In genomic region chr6:112780498-112781096, GRCh38 we compare ENCODE assay signal across 8 cellular contexts.
A peak's percentile ranks its signal among the peaks of the same experiment; 100 is the strongest.
DNase-seq lines count a peak whose midpoint lies in the region; ATAC-seq and TF ChIP-seq lines count a peak whose summit lies in the region.

No MANE protein-coding gene starts in this region.

- no peak for TF ChIP-seq EP300 in SK-N-SH (IDR thresholded peaks at IDR 0.05; ENCODE audit: borderline replicate concordance in 1 of 2, low read depth in 1 of 2, low read length in 1 of 2)

- H4K20me1 ChIP-seq in SK-N-SH (ENCODE audit: insufficient read depth) = no peaks in the 10 kb centered on the region

- H3K4me2 ChIP-seq in SK-N-SH = no peak overlapping the region

- peak; percentile 94 for TF ChIP-seq RAD21 in SK-N-SH (IDR thresholded peaks at IDR 0.05; ENCODE audit: low read length)

- H3K4me3 ChIP-seq in AG10803 (ENCODE audit: low read length) (no peak overlapping the region), NB4 (ENCODE audit: low read depth, low read length) (no peak overlapping the region), SK-N-SH (ENCODE audit: low read depth in 2 of 2, low read length in 1 of 2) (no peak overlapping the region; a peak in 1 of 4 replicates), epithelial cell of proximal tubule (ENCODE audit: low read depth, low read length) (no peak overlapping the region)
- no peak overlapping the region for H3K4me3 ChIP-seq in CD8-positive, alpha-beta memory T cell (ENCODE audit: low read length)

- no peaks in the 10 kb centered on the region for H3K36me3 ChIP-seq in SK-N-SH (replicated peaks in 1 of 2; ENCODE audit: control insufficient read depth in 1 of 2, insufficient read depth in 2 of 2, low read length in 1 of 2)
- no peaks in the 10 kb centered on the region for H3K36me3 ChIP-seq in CD8-positive, alpha-beta memory T cell (ENCODE audit: insufficient read depth, low read length)

- H3K9ac ChIP-seq in SK-N-SH = no peak overlapping the region; the same call in 1 of the 2 replicates

- no peaks in the 10 kb centered on the region for H3K79me2 ChIP-seq in SK-N-SH (ENCODE audit: insufficient read depth)

- H3K27ac Mint-ChIP-seq in CD8-positive, alpha-beta memory T cell = no peak overlapping the region

- no peaks in the 10 kb centered on the region for H3K9me2 ChIP-seq in SK-N-SH

- TF ChIP-seq CTCF in AG10803 (conservative IDR thresholded peaks at IDR 0.05; ENCODE audit: low read length) (peak; percentile 72), NB4 (IDR thresholded peaks at IDR 0.05; ENCODE audit: low read depth, low read length) (peak; percentile 70), SK-N-SH (IDR thresholded peaks at IDR 0.05) (peak; percentile 89), epithelial cell of proximal tubule (conservative IDR thresholded peaks at IDR 0.05; ENCODE audit: low read depth, low read length) (peak; percentile 88)

- peaks cover 0 to 6% (median 0%) of the 10 kb centered on the region in 5 donors for H3K9me3 Mint-ChIP-seq in CD8-positive, alpha-beta memory T cell

- H3K27me3 ChIP-seq in SK-N-SH (ENCODE audit: insufficient read depth) = no peaks in the 10 kb centered on the region
- H3K27me3 ChIP-seq in CD8-positive, alpha-beta memory T cell (ENCODE audit: insufficient read depth, low read length, poor library complexity, severe bottlenecking) = no peaks in the 10 kb centered on the region

- H3K4me1 ChIP-seq in SK-N-SH (ENCODE audit: control insufficient read depth in 1 of 2, insufficient read depth in 2 of 2, low read depth in 1 of 2, low read length in 1 of 2) = no peaks in the 10 kb centered on the region; a peak in 1 of 4 replicates
- H3K4me1 ChIP-seq in CD8-positive, alpha-beta memory T cell (ENCODE audit: insufficient read depth, low read length) = no peaks in the 10 kb centered on the region

- no peaks in the 10 kb centered on the region for H3K36me3 Mint-ChIP-seq in CD8-positive, alpha-beta memory T cell

- peak; percentile 97 for ATAC-seq in GM18502 (IDR thresholded peaks at IDR 0.05; ENCODE audit: poor library complexity, unreplicated experiment)
- peak; percentile 94 for ATAC-seq in HG02798 (IDR thresholded peaks at IDR 0.05; ENCODE audit: poor library complexity, unreplicated experiment)

- CTCF ChIA-PET in SK-N-SH (lab: Yijun Ruan, JAX) = no interaction called here
- CTCF ChIA-PET in CD8-positive, alpha-beta memory T cell (lab: Charles Lee) = no interaction called here

- POLR2A ChIA-PET in SK-N-SH (lab: Yijun Ruan, JAX) = no interaction called here
- POLR2A ChIA-PET in CD8-positive, alpha-beta memory T cell (lab: Charles Lee) = no interaction called here

- H3K9me3 ChIP-seq in SK-N-SH = no peaks in the 10 kb centered on the region
- H3K9me3 ChIP-seq in CD8-positive, alpha-beta memory T cell (ENCODE audit: low read length) = no peaks in the 10 kb centered on the region

- DNase-seq in AG10803 (ENCODE audit: low read depth) (peak; percentile 81), NB4 (ENCODE audit: low read depth) (peak; percentile 76), SK-N-SH (peak; percentile 50), epithelial cell of proximal tubule (ENCODE audit: low read depth) (peak; percentile 32), myocyte (ENCODE audit: low read depth) (peak; percentile 91)
- DNase-seq in CD8-positive, alpha-beta memory T cell = no peak

- TF ChIP-seq POLR2A in NB4 (IDR thresholded peaks at IDR 0.05; ENCODE audit: extremely low read depth, insufficient read length) = no peak

- H3K27ac ChIP-seq in SK-N-SH (ENCODE audit: low read depth in 2 of 2, low read length in 1 of 2) = peak overlapping the region in 1 of 2 experiments; percentile 17; a peak in 1 of 4 replicates
- H3K27ac ChIP-seq in CD8-positive, alpha-beta memory T cell (ENCODE audit: low read depth, low read length) = no peak overlapping the region

- H3F3A ChIP-seq in SK-N-SH (replicated peaks; ENCODE audit: insufficient read depth) = no peaks in the 10 kb centered on the region

- no peaks in the 10 kb centered on the region for H3K27me3 Mint-ChIP-seq in CD8-positive, alpha-beta memory T cell

- no peaks in the 10 kb centered on the region for H3K4me1 Mint-ChIP-seq in CD8-positive, alpha-beta memory T cell

- no peak overlapping the region for H3K4me3 Mint-ChIP-seq in CD8-positive, alpha-beta memory T cell

- WGBS in SK-N-SH (ENCODE audit: low lambda C conversion rate) = 43% methylated on average over 9 of the region's 9 CpGs

- no peak overlapping the region for H2AFZ ChIP-seq in SK-N-SH (ENCODE audit: low read depth)

TF ChIP-seq in SK-N-SH, 30 proteins besides CTCF, POLR2A, EP300 and RAD21:
- TF ChIP-seq IRF3 (IDR thresholded peaks at IDR 0.05; ENCODE audit: low read depth, low read length) (no peak), GATA2 (CRISPR knock-in tag; IDR thresholded peaks at IDR 0.05) (no peak), PBX3 (IDR thresholded peaks at IDR 0.05) (no peak), EZH2phosphoT487 (IDR thresholded peaks at IDR 0.05; ENCODE audit: borderline replicate concordance, low read depth) (no peak), SMC3 (IDR thresholded peaks at IDR 0.05; ENCODE audit: low read depth, low read length) (peak; percentile 89), JUND (IDR thresholded peaks at IDR 0.05) (no peak), USF1 (IDR thresholded peaks at IDR 0.05; ENCODE audit: borderline replicate concordance, low read depth) (no peak), TCF12 (IDR thresholded peaks at IDR 0.05) (peak; percentile 26; the same call in 1 of the 2 replicates), USF2 (IDR thresholded peaks at IDR 0.05; ENCODE audit: borderline replicate concordance, low read depth, low read length) (no peak), TEAD4 (IDR thresholded peaks at IDR 0.05; ENCODE audit: borderline replicate concordance, insufficient read depth) (no peak)

Comparison
In these comparisons a context has a peak if more than half of its experiments do, and no peak if none do; other contexts are left out.
1. DNase-seq: peak in AG10803 (single experiment), NB4 (single experiment), SK-N-SH (single experiment), epithelial cell of proximal tubule (single experiment) and myocyte (single experiment); none in CD8-positive, alpha-beta memory T cell (0 of 5).
2. Peak in every context shown above with its lines, with median percentiles within 50 percentile points of each other: CTCF ChIP-seq.